In the genomic region with DNA sequence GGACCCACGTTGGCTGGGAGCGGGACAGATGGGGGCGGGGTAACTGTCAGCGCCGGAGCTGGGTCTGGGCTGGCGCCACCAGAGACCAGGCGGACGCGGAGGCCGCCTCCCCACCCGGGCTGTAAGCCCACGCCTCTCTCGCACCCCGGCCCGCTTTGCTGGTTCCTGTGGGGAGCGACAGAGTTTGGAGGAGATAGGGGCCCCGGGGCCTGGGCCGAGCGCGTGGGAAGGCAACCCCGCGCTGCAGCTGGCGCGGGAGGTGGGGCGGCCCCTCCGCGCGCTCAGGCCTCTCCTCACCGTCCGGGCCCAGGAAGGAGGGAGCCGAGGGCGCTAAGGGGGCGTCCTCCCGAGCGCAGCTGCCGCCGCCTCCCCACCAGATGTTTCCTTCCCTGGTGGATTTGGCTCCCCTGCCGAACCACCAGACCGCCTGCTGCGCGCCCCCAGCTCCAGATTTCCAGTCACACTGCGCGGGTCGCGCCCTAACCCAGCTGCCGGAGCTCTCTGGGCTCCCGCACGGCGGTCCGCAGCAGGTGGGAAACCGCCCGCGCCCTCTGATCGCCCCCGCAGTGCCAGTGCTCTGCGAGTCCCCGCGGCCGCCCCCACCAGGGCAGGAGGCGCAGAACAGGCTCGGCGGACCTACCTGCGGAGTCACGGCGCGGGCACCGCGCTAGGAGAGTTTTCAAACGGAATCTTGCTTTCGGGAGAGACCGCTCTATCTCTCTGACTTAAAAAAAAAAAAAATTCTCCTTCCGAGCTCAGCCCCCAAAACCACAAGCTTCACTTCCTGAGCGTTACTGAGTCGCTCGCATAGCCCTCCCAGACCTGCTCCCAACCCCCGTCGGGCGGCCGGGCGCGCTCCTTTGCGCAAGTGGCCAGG, we compare ENCODE assay signal across 1 cellular context.
TF ChIP-seq lines count a peak whose summit lies in the region.

No MANE protein-coding gene starts in this region.

TF ChIP-seq in H1, 55 proteins besides CTCF, POLR2A, EP300 and RAD21 (continued from another document):
- no peak; a peak in 1 of 4 replicates for TF ChIP-seq HDAC2 (IDR thresholded peaks at IDR 0.05; ENCODE audit: borderline replicate concordance in 1 of 2, low read depth in 2 of 2, low read length in 2 of 2)
- peak; percentile 65 for TF ChIP-seq EZH2 (IDR thresholded peaks at IDR 0.05; ENCODE audit: low read depth, low read length, severe bottlenecking)
- TF ChIP-seq CREB1 (IDR thresholded peaks at IDR 0.05): 0 out of 2 replicates have a peak, but pooled peaks have one; percentile 12
- TF ChIP-seq CHD2 (IDR thresholded peaks at IDR 0.05; ENCODE audit: low read length): no peak
